In genomic region chr7:66606540-66607291, GRCh38 we compare ENCODE assay signal across 1 cellular context.
TF ChIP-seq lines count a peak whose summit lies in the region.
"Not testable (repeated sequence)": the region's sequence is repeated elsewhere in the genome, so short reads cannot be mapped to it uniquely, and the experiment has no call there.

No MANE protein-coding gene starts in this region.

TF ChIP-seq in K562, 482 proteins besides CTCF, POLR2A, EP300 and RAD21 (continued from another document and continues in another):
- peak; percentile 98 for TF ChIP-seq ZBTB33 (CRISPR knock-in tag; IDR thresholded peaks at IDR 0.05)
- peak; percentile 60 to 72; a peak in 2 of 4 replicates for TF ChIP-seq SIN3A (IDR thresholded peaks at IDR 0.05; ENCODE audit: borderline replicate concordance in 2 of 2, control insufficient read depth in 1 of 2, low read depth in 2 of 2, low read length in 2 of 2)
- TF ChIP-seq, protein P1, sequence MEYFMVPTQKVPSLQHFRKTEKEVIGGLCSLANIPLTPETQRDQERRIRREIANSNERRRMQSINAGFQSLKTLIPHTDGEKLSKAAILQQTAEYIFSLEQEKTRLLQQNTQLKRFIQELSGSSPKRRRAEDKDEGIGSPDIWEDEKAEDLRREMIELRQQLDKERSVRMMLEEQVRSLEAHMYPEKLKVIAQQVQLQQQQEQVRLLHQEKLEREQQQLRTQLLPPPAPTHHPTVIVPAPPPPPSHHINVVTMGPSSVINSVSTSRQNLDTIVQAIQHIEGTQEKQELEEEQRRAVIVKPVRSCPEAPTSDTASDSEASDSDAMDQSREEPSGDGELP (CRISPR knock-in tag; IDR thresholded peaks at IDR 0.05; ENCODE audit: borderline replicate concordance), result peak; percentile 91
- peak; percentile 55 to 86 for TF ChIP-seq E2F6 (IDR thresholded peaks at IDR 0.05; ENCODE audit: borderline replicate concordance in 1 of 2, extremely low read depth in 1 of 2, insufficient read depth in 1 of 2, insufficient read length in 1 of 2, low read depth in 1 of 2, low read length in 1 of 2, poor library complexity in 1 of 2, severe bottlenecking in 1 of 2)
- TF ChIP-seq GATA2 (CRISPR knock-in tag; IDR thresholded peaks at IDR 0.05), result peak; percentile 75
- TF ChIP-seq CREM (IDR thresholded peaks at IDR 0.05; ENCODE audit: low read depth), result peak; percentile 61; the same call in 1 of the 2 replicates
- TF ChIP-seq RFX1 (IDR thresholded peaks at IDR 0.05), result 0 out of 2 replicates have a peak, but pooled peaks have one; percentile 22
- TF ChIP-seq L3MBTL2 (IDR thresholded peaks at IDR 0.05), result peak; percentile 73; the same call in 1 of the 2 replicates
- TF ChIP-seq, protein P2, sequence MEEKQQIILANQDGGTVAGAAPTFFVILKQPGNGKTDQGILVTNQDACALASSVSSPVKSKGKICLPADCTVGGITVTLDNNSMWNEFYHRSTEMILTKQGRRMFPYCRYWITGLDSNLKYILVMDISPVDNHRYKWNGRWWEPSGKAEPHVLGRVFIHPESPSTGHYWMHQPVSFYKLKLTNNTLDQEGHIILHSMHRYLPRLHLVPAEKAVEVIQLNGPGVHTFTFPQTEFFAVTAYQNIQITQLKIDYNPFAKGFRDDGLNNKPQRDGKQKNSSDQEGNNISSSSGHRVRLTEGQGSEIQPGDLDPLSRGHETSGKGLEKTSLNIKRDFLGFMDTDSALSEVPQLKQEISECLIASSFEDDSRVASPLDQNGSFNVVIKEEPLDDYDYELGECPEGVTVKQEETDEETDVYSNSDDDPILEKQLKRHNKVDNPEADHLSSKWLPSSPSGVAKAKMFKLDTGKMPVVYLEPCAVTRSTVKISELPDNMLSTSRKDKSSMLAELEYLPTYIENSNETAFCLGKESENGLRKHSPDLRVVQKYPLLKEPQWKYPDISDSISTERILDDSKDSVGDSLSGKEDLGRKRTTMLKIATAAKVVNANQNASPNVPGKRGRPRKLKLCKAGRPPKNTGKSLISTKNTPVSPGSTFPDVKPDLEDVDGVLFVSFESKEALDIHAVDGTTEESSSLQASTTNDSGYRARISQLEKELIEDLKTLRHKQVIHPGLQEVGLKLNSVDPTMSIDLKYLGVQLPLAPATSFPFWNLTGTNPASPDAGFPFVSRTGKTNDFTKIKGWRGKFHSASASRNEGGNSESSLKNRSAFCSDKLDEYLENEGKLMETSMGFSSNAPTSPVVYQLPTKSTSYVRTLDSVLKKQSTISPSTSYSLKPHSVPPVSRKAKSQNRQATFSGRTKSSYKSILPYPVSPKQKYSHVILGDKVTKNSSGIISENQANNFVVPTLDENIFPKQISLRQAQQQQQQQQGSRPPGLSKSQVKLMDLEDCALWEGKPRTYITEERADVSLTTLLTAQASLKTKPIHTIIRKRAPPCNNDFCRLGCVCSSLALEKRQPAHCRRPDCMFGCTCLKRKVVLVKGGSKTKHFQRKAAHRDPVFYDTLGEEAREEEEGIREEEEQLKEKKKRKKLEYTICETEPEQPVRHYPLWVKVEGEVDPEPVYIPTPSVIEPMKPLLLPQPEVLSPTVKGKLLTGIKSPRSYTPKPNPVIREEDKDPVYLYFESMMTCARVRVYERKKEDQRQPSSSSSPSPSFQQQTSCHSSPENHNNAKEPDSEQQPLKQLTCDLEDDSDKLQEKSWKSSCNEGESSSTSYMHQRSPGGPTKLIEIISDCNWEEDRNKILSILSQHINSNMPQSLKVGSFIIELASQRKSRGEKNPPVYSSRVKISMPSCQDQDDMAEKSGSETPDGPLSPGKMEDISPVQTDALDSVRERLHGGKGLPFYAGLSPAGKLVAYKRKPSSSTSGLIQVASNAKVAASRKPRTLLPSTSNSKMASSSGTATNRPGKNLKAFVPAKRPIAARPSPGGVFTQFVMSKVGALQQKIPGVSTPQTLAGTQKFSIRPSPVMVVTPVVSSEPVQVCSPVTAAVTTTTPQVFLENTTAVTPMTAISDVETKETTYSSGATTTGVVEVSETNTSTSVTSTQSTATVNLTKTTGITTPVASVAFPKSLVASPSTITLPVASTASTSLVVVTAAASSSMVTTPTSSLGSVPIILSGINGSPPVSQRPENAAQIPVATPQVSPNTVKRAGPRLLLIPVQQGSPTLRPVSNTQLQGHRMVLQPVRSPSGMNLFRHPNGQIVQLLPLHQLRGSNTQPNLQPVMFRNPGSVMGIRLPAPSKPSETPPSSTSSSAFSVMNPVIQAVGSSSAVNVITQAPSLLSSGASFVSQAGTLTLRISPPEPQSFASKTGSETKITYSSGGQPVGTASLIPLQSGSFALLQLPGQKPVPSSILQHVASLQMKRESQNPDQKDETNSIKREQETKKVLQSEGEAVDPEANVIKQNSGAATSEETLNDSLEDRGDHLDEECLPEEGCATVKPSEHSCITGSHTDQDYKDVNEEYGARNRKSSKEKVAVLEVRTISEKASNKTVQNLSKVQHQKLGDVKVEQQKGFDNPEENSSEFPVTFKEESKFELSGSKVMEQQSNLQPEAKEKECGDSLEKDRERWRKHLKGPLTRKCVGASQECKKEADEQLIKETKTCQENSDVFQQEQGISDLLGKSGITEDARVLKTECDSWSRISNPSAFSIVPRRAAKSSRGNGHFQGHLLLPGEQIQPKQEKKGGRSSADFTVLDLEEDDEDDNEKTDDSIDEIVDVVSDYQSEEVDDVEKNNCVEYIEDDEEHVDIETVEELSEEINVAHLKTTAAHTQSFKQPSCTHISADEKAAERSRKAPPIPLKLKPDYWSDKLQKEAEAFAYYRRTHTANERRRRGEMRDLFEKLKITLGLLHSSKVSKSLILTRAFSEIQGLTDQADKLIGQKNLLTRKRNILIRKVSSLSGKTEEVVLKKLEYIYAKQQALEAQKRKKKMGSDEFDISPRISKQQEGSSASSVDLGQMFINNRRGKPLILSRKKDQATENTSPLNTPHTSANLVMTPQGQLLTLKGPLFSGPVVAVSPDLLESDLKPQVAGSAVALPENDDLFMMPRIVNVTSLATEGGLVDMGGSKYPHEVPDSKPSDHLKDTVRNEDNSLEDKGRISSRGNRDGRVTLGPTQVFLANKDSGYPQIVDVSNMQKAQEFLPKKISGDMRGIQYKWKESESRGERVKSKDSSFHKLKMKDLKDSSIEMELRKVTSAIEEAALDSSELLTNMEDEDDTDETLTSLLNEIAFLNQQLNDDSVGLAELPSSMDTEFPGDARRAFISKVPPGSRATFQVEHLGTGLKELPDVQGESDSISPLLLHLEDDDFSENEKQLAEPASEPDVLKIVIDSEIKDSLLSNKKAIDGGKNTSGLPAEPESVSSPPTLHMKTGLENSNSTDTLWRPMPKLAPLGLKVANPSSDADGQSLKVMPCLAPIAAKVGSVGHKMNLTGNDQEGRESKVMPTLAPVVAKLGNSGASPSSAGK (IDR thresholded peaks at IDR 0.05), result peak; percentile 88
- TF ChIP-seq YY1 (IDR thresholded peaks at IDR 0.05; ENCODE audit: borderline replicate concordance in 1 of 3, control insufficient read depth in 1 of 3, extremely low read depth in 1 of 3, insufficient read depth in 3 of 3, insufficient read length in 1 of 3, insufficient replicate concordance in 2 of 3, low read depth in 1 of 3, low read length in 2 of 3), result peak in 2 of 3 experiments; percentile 32 to 58
- TF ChIP-seq TRIM24 (IDR thresholded peaks at IDR 0.05), result peak in 1 of 2 experiments; percentile 52; a peak in 1 of 4 replicates
- TF ChIP-seq ZBTB40 (IDR thresholded peaks at IDR 0.05), result peak; percentile 74
- not testable (repeated sequence) for TF ChIP-seq ZBTB40 (CRISPR knock-in tag; IDR thresholded peaks at IDR 0.05)
- TF ChIP-seq E2F8 (IDR thresholded peaks at IDR 0.05; ENCODE audit: low read depth, partially characterized antibody), result peak; percentile 82
- peak; percentile 58; the same call in 1 of the 2 replicates for TF ChIP-seq CXXC5 (CRISPR knock-in tag; IDR thresholded peaks at IDR 0.05)
- peak; percentile 55 for TF ChIP-seq PKNOX1 (IDR thresholded peaks at IDR 0.05)
- peak; percentile 36; the same call in 1 of the 2 replicates for TF ChIP-seq CTBP1 (IDR thresholded peaks at IDR 0.05; ENCODE audit: borderline replicate concordance)
- 0 out of 2 replicates have a peak, but pooled peaks have one; percentile 44 for TF ChIP-seq EGR1 (conservative IDR thresholded peaks at IDR 0.05)
